14 cellular contexts compared by ENCODE assay signal in the genomic region with DNA sequence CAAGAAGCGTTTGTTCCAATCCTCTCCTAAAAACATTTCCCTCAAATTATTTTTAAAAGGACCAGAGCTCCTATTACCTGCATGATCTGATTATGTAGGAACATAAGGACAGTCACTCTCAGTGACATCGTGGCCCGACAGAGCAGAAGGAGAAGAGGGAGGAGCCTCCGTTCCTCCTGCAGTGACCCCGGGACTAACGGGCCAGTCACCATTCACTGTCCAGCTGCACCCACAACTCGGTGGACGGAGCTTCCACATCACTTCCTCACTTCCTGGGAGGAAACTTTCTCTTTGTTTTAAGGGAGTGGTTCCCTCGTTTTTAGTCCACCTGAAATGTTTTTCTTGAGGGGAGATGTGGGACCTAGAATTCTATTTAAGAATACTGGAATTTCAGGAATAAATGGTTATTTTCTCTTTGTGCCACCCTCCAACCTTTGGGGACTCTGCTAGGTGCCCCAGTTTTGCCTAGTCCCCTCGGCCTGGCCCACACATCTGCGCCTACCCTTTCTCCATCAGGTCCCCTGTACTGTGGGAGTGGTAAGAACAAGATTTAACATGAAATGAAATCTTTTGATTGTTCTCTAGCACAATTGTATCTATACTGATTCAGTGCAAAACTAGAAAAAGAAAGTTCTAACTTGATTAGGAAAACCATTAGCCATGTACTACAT.
A peak's percentile ranks its signal among the peaks of the same experiment; 100 is the strongest.
DNase-seq lines count a peak whose midpoint lies in the region; ATAC-seq and TF ChIP-seq lines count a peak whose summit lies in the region.
"Had no signal": no experiment of that assay in that cellular context is flagged by ENCODE, and none has a peak within 500 bp of the region (broad histone marks: within the 10 kb centered on the region; RNA-seq: fewer than 3 reads in every experiment).

No MANE protein-coding gene starts in this region.

- no peak overlapping the region for H3K27ac ChIP-seq in right atrium auricular region
- H3K27ac ChIP-seq: BLaER1 treated with 17β-estradiol and CSF1 and Interleukin-3, amounts not matched to agents 10 nM and 100 nM had no signal

- no peaks in the 10 kb centered on the region for H3K4me1 ChIP-seq in right atrium auricular region
- H3K4me1 ChIP-seq: BLaER1 treated with 17β-estradiol and CSF1 and Interleukin-3, amounts not matched to agents 10 nM and 100 nM had no signal

- intact Hi-C loops in Right ventricle myocardium superior (cut with DNase I), result no loop called here

- peaks cover 0 to 8% of the 10 kb centered on the region in 2 donors for H3K9me3 ChIP-seq in right atrium auricular region

- peak; percentile 21 for DNase-seq in right atrium auricular region (ENCODE audit: low spot score)
- DNase-seq in Right ventricle myocardium superior, result no peak
- DNase-seq in epithelial cell of proximal tubule (ENCODE audit: low read depth), result no peak
- DNase-seq in left lobe of liver (ENCODE audit: low spot score), result peak; percentile 27
- no peak for DNase-seq in COLO829 (ENCODE audit: low spot score)
- DNase-seq: CD8-positive, alpha-beta T cell; COR-L47; GF-D8; GOT3; H7; HFFc6 had no signal

- H3K36me3 ChIP-seq in right atrium auricular region, result no peaks in the 10 kb centered on the region
- H3K36me3 ChIP-seq: BLaER1 treated with 17β-estradiol and CSF1 and Interleukin-3, amounts not matched to agents 10 nM and 100 nM had no signal

- ATAC-seq in Right ventricle myocardium superior (ENCODE audit: poor library complexity), result no peak
- no peak for ATAC-seq in left lobe of liver
- ATAC-seq in HG02678 (IDR thresholded peaks at IDR 0.05; ENCODE audit: unreplicated experiment), result no peak
- ATAC-seq: CD8-positive, alpha-beta T cell; HCT116 had no signal

- TF ChIP-seq CTCF in right atrium auricular region (IDR thresholded peaks at IDR 0.05), result no peak
- no peak for TF ChIP-seq CTCF in epithelial cell of proximal tubule (conservative IDR thresholded peaks at IDR 0.05; ENCODE audit: low read depth, low read length)

- no peaks in the 10 kb centered on the region for H3K27me3 ChIP-seq in right atrium auricular region
- H3K27me3 ChIP-seq: BLaER1 treated with 17β-estradiol and CSF1 and Interleukin-3, amounts not matched to agents 10 nM and 100 nM had no signal

- H3K4me3 ChIP-seq in right atrium auricular region (no peak overlapping the region), epithelial cell of proximal tubule (ENCODE audit: low read depth, low read length) (peak overlapping the region; percentile 27)
- H3K4me3 ChIP-seq: BLaER1 treated with 17β-estradiol and CSF1 and Interleukin-3, amounts not matched to agents 10 nM and 100 nM had no signal

Comparison
In these comparisons a context has a peak if more than half of its experiments do, and no peak if none do; other contexts are left out.
1. DNase-seq: peak in right atrium auricular region (single experiment) and left lobe of liver (single experiment); none in Right ventricle myocardium superior (single experiment), epithelial cell of proximal tubule (single experiment) and COLO829 (single experiment).